23 cellular contexts compared by ENCODE assay signal in genomic region chr7:71254751-71255150, GRCh38.
"Had no signal": no experiment of that assay in that cellular context is flagged by ENCODE, and none has a peak within 500 bp of the region (broad histone marks: within the 10 kb centered on the region; RNA-seq: fewer than 3 reads in every experiment).

No MANE protein-coding gene starts in this region.

- H3K9me3 ChIP-seq: Peyer's patch, SJCRH30, SK-N-SH had no signal

- H3K36me3 ChIP-seq: Peyer's patch, SJCRH30, WERI-Rb-1 had no signal

- H3K4me2 ChIP-seq: KMS-11, SK-N-SH had no signal

- H3K4me3 Mint-ChIP-seq: activated CD8-positive, alpha-beta T cell treated with anti-CD3 and anti-CD28 coated beads, Interleukin-2, amount 10 ng/mL, durations not matched to agents 7 days and 5 days; activated naive CD4-positive, alpha-beta T cell treated with anti-CD3 and anti-CD28 coated beads, Interleukin-2, amount 50 U/mL, for 24 hours had no signal

- H3K4me1 ChIP-seq: Peyer's patch, SJCRH30 had no signal

- H3K4me1 Mint-ChIP-seq: activated naive CD4-positive, alpha-beta T cell treated with anti-CD3 and anti-CD28 coated beads, Interleukin-2, amount 50 U/mL, for 24 hours had no signal

- H3K27ac Mint-ChIP-seq: activated CD8-positive, alpha-beta T cell treated with anti-CD3 and anti-CD28 coated beads, Interleukin-2, amount 10 ng/mL, durations not matched to agents 7 days and 5 days; activated naive CD4-positive, alpha-beta T cell treated with anti-CD3 and anti-CD28 coated beads, Interleukin-2, amount 50 U/mL, for 24 hours had no signal

- DNase-seq: activated CD4-positive, alpha-beta T cell treated with anti-CD3 and anti-CD28 coated beads for 4 hours; activated CD8-positive, alpha-beta memory T cell treated with anti-CD3 and anti-CD28 coated beads, Interleukin-2, amount 50 U/mL, for 48 hours; activated CD8-positive, alpha-beta T cell treated with anti-CD3 and anti-CD28 coated beads, Interleukin-2, amount 10 ng/mL, durations not matched to agents 7 days and 5 days; activated naive CD4-positive, alpha-beta T cell; activated T-cell treated with anti-CD3 and anti-CD28 coated beads, Interleukin-2, amount 50 U/mL, for 1 hour; aorta; NCI-H1092; NCI-H1417; NCI-H1930; NCI-H2107; NCI-H2171 treated with DMSO at 0.1 percent for 48 hours; NCI-H345; NCI-H510A; NCI-H69; Peyer's patch; Right ventricle myocardium superior; SJCRH30; SK-N-SH; T-helper 1 cell; WERI-Rb-1 had no signal

- H3K4me3 ChIP-seq: Peyer's patch, SJCRH30 had no signal

- H3K27me3 Mint-ChIP-seq: activated naive CD4-positive, alpha-beta T cell treated with anti-CD3 and anti-CD28 coated beads, Interleukin-2, amount 50 U/mL, for 24 hours had no signal

- H3K36me3 Mint-ChIP-seq: activated naive CD4-positive, alpha-beta T cell treated with anti-CD3 and anti-CD28 coated beads, Interleukin-2, amount 50 U/mL, for 24 hours had no signal

- H3K9ac ChIP-seq: KMS-11, SK-N-SH had no signal

- H3K27ac ChIP-seq: KMS-11, Peyer's patch, RWPE1, SJCRH30, WERI-Rb-1 had no signal

- H3K27me3 ChIP-seq: Peyer's patch, SJCRH30 had no signal
